ENCODE assay signal across 21 cellular contexts in genomic region chr7:29851487-29851886, GRCh38. TPM values are rescaled to one million over a fixed set of nuclear protein-coding genes. Genes with fewer than 3 reads are reported as not detected.
"Had no signal": no experiment of that assay in that cellular context is flagged by ENCODE, and none has a peak within 500 bp of the region (broad histone marks: within the 10 kb centered on the region; RNA-seq: fewer than 3 reads in every experiment).

No MANE protein-coding gene starts in this region.

- H3K4me3 Mint-ChIP-seq: activated B cell treated with CpG ODN at 0.5 μM for 24 hours; activated CD8-positive, alpha-beta T cell treated with anti-CD3 and anti-CD28 coated beads for 36 hours; activated naive CD4-positive, alpha-beta T cell treated with anti-CD3 and anti-CD28 coated beads for 36 hours; brain; central memory CD8-positive, alpha-beta T cell; endodermal cell; neural crest cell; stimulated activated naive CD8-positive, alpha-beta T cell treated with anti-CD3 and anti-CD28 coated beads, Interleukin-15, amount 100 ng/mL, for 72 hours had no signal

- H3K9me3 Mint-ChIP-seq: activated B cell treated with CpG ODN at 0.5 μM for 24 hours; activated CD8-positive, alpha-beta T cell treated with anti-CD3 and anti-CD28 coated beads for 36 hours; activated naive CD4-positive, alpha-beta T cell treated with anti-CD3 and anti-CD28 coated beads for 36 hours; brain; central memory CD8-positive, alpha-beta T cell; endodermal cell; naive B cell; neural crest cell; stimulated activated naive CD8-positive, alpha-beta T cell treated with anti-CD3 and anti-CD28 coated beads, Interleukin-15, amount 100 ng/mL, for 72 hours had no signal

- H3K4me1 Mint-ChIP-seq: activated B cell treated with CpG ODN at 0.5 μM for 24 hours; central memory CD8-positive, alpha-beta T cell; naive B cell; stimulated activated naive CD8-positive, alpha-beta T cell treated with anti-CD3 and anti-CD28 coated beads, Interleukin-15, amount 100 ng/mL, for 72 hours had no signal

- H3K4me3 ChIP-seq: colonic mucosa, left lung, sigmoid colon, upper lobe of right lung had no signal

- H3K4me1 ChIP-seq: colonic mucosa, left lung, sigmoid colon, upper lobe of right lung had no signal

- H3K36me3 ChIP-seq: colonic mucosa, left lung, sigmoid colon, upper lobe of right lung had no signal

- H3K9me3 ChIP-seq: colonic mucosa, left lung, sigmoid colon, upper lobe of right lung had no signal

- H3K27ac ChIP-seq: colonic mucosa, epithelial cell of prostate, left lung, sigmoid colon, upper lobe of right lung had no signal

- H3K36me3 Mint-ChIP-seq: brain, naive B cell had no signal

- H3K27ac Mint-ChIP-seq: activated B cell treated with CpG ODN at 0.5 μM for 24 hours; activated CD8-positive, alpha-beta T cell treated with anti-CD3 and anti-CD28 coated beads for 36 hours; activated naive CD4-positive, alpha-beta T cell treated with anti-CD3 and anti-CD28 coated beads for 36 hours; brain; endodermal cell; naive B cell; stimulated activated naive CD8-positive, alpha-beta T cell treated with anti-CD3 and anti-CD28 coated beads, Interleukin-15, amount 100 ng/mL, for 72 hours had no signal

- H3K27me3 Mint-ChIP-seq: brain had no signal

- H3K27me3 ChIP-seq: colonic mucosa, left lung, sigmoid colon, upper lobe of right lung had no signal

- ATAC-seq: activated CD8-positive, alpha-beta T cell treated with anti-CD3 and anti-CD28 coated beads for 36 hours; left lung; stimulated activated naive CD8-positive, alpha-beta T cell treated with anti-CD3 and anti-CD28 coated beads, Interleukin-15, amount 100 ng/mL, for 72 hours; upper lobe of right lung had no signal

- DNase-seq: activated B cell treated with CpG ODN at 0.5 μM for 24 hours; activated CD4-positive, alpha-beta T cell treated with anti-CD3 and anti-CD28 coated beads for 4 hours; activated CD8-positive, alpha-beta T cell treated with anti-CD3 and anti-CD28 coated beads for 36 hours; activated naive CD4-positive, alpha-beta T cell treated with anti-CD3 and anti-CD28 coated beads for 36 hours; activated T-cell treated with anti-CD3 and anti-CD28 coated beads, Interleukin-2, amount 50 U/mL, for 1 hour; colonic mucosa; endodermal cell; foreskin fibroblast; hypothalamus; islet precursor cell; left lung; naive B cell; sigmoid colon; stimulated activated CD4-positive, alpha-beta T cell treated with anti-CD3 and anti-CD28 coated beads, Interleukin-2, amount 100 ng/mL, for 24 hours; stimulated activated naive CD8-positive, alpha-beta T cell treated with anti-CD3 and anti-CD28 coated beads, Interleukin-15, amount 100 ng/mL, for 72 hours; upper lobe of right lung had no signal

RNA-seq across cellular contexts. Expression of gene WIPF3, which starts 45.2 kb away (rescaled TPM):
- total RNA-seq: activated B cell treated with CpG ODN at 0.5 μM for 24 hours; activated CD8-positive, alpha-beta T cell treated with anti-CD3 and anti-CD28 coated beads for 36 hours; activated naive CD4-positive, alpha-beta T cell treated with anti-CD3 and anti-CD28 coated beads for 36 hours; pulmonary artery endothelial cell had no signal
